Comparison of ENCODE assay signal across 2 cellular contexts in genomic region chr3:51680663-51681230, GRCh38.
TF ChIP-seq lines count a peak whose summit lies in the region.

No MANE protein-coding gene starts in this region.

TF ChIP-seq in GM12878, 131 proteins besides CTCF, POLR2A, EP300 and RAD21:
- TF ChIP-seq SMARCA5 (IDR thresholded peaks at IDR 0.05) = no peak
- TF ChIP-seq POLR2AphosphoS5 (IDR thresholded peaks at IDR 0.05; ENCODE audit: low read length) = no peak
- TF ChIP-seq SUPT20H (IDR thresholded peaks at IDR 0.05; ENCODE audit: borderline replicate concordance, control insufficient read depth, low read depth, low read length) = no peak
- TF ChIP-seq NR2C1 (IDR thresholded peaks at IDR 0.05) = no peak
- no peak for TF ChIP-seq HDAC2 (IDR thresholded peaks at IDR 0.05)
- TF ChIP-seq ESRRA (IDR thresholded peaks at IDR 0.05; ENCODE audit: low read length) = no peak
- no peak for TF ChIP-seq BCLAF1 (IDR thresholded peaks at IDR 0.05)
- TF ChIP-seq IKZF2 (IDR thresholded peaks at IDR 0.05) = no peak
- no peak for TF ChIP-seq ATF2 (IDR thresholded peaks at IDR 0.05; ENCODE audit: low read length)
- TF ChIP-seq NFXL1 (IDR thresholded peaks at IDR 0.05; ENCODE audit: borderline replicate concordance) = no peak
- no peak for TF ChIP-seq SUZ12 (IDR thresholded peaks at IDR 0.05; ENCODE audit: unreplicated experiment)
- TF ChIP-seq EZH2 (IDR thresholded peaks at IDR 0.05; ENCODE audit: borderline replicate concordance, control insufficient read depth, low read depth, low read length) = no peak
- no peak for TF ChIP-seq RCOR1 (conservative IDR thresholded peaks at IDR 0.05; ENCODE audit: low read depth, low read length)
- TF ChIP-seq BCL3 (IDR thresholded peaks at IDR 0.05; ENCODE audit: borderline replicate concordance, insufficient read depth, low read depth, low read length, poor library complexity, severe bottlenecking) = no peak
- no peak for TF ChIP-seq USF2 (IDR thresholded peaks at IDR 0.05; ENCODE audit: borderline replicate concordance, low read depth, low read length)
- TF ChIP-seq HDGF (IDR thresholded peaks at IDR 0.05) = no peak
- no peak for TF ChIP-seq ZNF274 (IDR thresholded peaks at IDR 0.05; ENCODE audit: insufficient read depth, insufficient read length)

TF ChIP-seq in HepG2, 621 proteins besides CTCF, POLR2A, EP300 and RAD21:
- TF ChIP-seq USF2 (IDR thresholded peaks at IDR 0.05; ENCODE audit: low read depth, low read length) (no peak), USF2 (CRISPR knock-in tag; IDR thresholded peaks at IDR 0.05; ENCODE audit: borderline replicate concordance) (no peak), SSRP1 (CRISPR knock-in tag; IDR thresholded peaks at IDR 0.05) (no peak), NR2C2 (CRISPR knock-in tag; IDR thresholded peaks at IDR 0.05; ENCODE audit: borderline replicate concordance) (no peak), ZFP41 (CRISPR knock-in tag; IDR thresholded peaks at IDR 0.05; ENCODE audit: borderline replicate concordance) (no peak), ARID4A (CRISPR knock-in tag; IDR thresholded peaks at IDR 0.05; ENCODE audit: borderline replicate concordance) (no peak), TCF12 (IDR thresholded peaks at IDR 0.05) (no peak), TCF12 (CRISPR knock-in tag; IDR thresholded peaks at IDR 0.05) (no peak), SMARCE1 (IDR thresholded peaks at IDR 0.05; ENCODE audit: borderline replicate concordance) (no peak), ZNF569 (CRISPR knock-in tag; IDR thresholded peaks at IDR 0.05; ENCODE audit: borderline replicate concordance) (no peak), ZBED4 (CRISPR knock-in tag; IDR thresholded peaks at IDR 0.05; ENCODE audit: borderline replicate concordance) (no peak), FUBP1 (CRISPR knock-in tag; IDR thresholded peaks at IDR 0.05; ENCODE audit: borderline replicate concordance) (no peak), SP4 (CRISPR knock-in tag; IDR thresholded peaks at IDR 0.05) (no peak), ZSCAN5A (CRISPR knock-in tag; IDR thresholded peaks at IDR 0.05; ENCODE audit: borderline replicate concordance) (no peak), MTA1 (CRISPR knock-in tag; IDR thresholded peaks at IDR 0.05; ENCODE audit: borderline replicate concordance) (no peak), ZBTB49 (CRISPR knock-in tag; IDR thresholded peaks at IDR 0.05; ENCODE audit: borderline replicate concordance) (no peak), ZBTB2 (CRISPR knock-in tag; IDR thresholded peaks at IDR 0.05; ENCODE audit: low read depth) (no peak), ZFAT (CRISPR knock-in tag; conservative IDR thresholded peaks at IDR 0.05) (no peak), AFF4 (CRISPR knock-in tag; IDR thresholded peaks at IDR 0.05) (no peak)
